In the genomic region with DNA sequence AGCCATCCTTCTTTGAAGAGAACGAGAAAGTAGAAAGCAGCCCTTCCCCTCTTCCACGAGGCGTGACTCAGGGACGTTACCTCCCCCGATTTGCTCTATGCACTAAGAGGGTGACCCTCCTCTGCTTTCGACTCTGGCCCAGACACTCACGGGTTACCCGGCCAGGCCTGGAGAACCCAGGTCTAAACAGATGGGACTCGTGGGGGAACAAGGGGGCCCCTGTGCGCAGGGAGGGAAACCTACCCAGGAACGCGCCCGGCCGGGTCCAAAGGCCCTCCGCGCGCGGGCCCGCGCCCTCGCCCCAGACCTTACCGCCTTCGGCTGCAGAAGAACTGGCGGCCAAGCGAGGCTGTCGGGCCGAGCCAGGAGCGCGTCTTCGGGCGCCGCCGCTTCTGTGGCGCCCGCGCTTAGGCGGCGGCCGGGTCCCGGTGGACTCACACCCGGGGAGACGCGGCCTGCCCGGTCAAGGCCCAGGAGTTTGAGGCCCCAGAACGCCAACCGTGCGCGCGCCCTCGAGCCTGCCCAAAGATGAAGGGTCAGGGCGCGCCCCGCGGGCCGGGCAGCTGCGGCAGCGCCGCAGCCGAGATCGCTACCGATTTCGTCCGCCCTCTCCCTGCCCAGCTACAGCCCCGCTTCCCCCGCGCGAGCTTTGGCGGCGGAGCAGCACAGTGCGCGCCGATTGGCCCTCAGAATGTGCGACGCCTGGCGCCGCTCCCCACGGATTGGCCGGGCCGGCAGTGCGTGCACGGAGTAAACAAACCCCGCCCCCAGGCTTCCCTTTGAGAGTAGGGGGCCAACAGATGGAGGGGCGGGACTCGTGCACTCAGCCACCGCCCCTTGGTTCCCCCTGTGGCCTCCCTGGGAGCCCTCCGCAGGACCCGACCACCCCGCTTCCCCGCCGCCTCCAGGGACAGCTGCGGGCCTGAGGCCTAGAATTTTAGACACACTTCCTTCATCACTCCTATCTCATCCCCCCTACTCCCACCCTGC, we compare ENCODE assay signal across 1 cellular context.
TF ChIP-seq lines count a peak whose summit lies in the region.

A gene with protein sequence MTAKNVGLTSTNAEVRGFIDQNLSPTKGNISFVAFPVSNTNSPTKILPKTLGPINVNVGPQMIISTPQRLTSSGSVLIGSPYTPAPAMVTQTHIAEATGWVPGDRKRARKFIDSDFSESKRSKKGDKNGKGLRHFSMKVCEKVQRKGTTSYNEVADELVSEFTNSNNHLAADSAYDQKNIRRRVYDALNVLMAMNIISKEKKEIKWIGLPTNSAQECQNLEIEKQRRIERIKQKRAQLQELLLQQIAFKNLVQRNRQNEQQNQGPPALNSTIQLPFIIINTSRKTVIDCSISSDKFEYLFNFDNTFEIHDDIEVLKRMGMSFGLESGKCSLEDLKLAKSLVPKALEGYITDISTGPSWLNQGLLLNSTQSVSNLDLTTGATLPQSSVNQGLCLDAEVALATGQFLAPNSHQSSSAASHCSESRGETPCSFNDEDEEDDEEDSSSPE (minus strand): TSS at position 674 of the 990 bp plus-strand sequence. CDS start 47,795 bp downstream, outside the sequence.

TF ChIP-seq in HCT116, 20 proteins besides CTCF, POLR2A, EP300 and RAD21 (continued from another document):
- TF ChIP-seq, protein P1, sequence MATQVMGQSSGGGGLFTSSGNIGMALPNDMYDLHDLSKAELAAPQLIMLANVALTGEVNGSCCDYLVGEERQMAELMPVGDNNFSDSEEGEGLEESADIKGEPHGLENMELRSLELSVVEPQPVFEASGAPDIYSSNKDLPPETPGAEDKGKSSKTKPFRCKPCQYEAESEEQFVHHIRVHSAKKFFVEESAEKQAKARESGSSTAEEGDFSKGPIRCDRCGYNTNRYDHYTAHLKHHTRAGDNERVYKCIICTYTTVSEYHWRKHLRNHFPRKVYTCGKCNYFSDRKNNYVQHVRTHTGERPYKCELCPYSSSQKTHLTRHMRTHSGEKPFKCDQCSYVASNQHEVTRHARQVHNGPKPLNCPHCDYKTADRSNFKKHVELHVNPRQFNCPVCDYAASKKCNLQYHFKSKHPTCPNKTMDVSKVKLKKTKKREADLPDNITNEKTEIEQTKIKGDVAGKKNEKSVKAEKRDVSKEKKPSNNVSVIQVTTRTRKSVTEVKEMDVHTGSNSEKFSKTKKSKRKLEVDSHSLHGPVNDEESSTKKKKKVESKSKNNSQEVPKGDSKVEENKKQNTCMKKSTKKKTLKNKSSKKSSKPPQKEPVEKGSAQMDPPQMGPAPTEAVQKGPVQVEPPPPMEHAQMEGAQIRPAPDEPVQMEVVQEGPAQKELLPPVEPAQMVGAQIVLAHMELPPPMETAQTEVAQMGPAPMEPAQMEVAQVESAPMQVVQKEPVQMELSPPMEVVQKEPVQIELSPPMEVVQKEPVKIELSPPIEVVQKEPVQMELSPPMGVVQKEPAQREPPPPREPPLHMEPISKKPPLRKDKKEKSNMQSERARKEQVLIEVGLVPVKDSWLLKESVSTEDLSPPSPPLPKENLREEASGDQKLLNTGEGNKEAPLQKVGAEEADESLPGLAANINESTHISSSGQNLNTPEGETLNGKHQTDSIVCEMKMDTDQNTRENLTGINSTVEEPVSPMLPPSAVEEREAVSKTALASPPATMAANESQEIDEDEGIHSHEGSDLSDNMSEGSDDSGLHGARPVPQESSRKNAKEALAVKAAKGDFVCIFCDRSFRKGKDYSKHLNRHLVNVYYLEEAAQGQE (IDR thresholded peaks at IDR 0.05; ENCODE audit: low read depth), result no peak
- TF ChIP-seq FOSL1 (IDR thresholded peaks at IDR 0.05; ENCODE audit: low read depth) (no peak), POLR2AphosphoS5 (IDR thresholded peaks at IDR 0.05; ENCODE audit: low read depth, low read length) (peak; percentile 76), SIN3A (IDR thresholded peaks at IDR 0.05; ENCODE audit: low read depth) (peak; percentile 65; the same call in 1 of the 2 replicates), EGR1 (IDR thresholded peaks at IDR 0.05; ENCODE audit: low read depth) (no peak), TCF7L2 (IDR thresholded peaks at IDR 0.05; ENCODE audit: borderline replicate concordance, extremely low read depth, insufficient read depth, insufficient read length) (peak; percentile 34)
- TF ChIP-seq, protein P2, sequence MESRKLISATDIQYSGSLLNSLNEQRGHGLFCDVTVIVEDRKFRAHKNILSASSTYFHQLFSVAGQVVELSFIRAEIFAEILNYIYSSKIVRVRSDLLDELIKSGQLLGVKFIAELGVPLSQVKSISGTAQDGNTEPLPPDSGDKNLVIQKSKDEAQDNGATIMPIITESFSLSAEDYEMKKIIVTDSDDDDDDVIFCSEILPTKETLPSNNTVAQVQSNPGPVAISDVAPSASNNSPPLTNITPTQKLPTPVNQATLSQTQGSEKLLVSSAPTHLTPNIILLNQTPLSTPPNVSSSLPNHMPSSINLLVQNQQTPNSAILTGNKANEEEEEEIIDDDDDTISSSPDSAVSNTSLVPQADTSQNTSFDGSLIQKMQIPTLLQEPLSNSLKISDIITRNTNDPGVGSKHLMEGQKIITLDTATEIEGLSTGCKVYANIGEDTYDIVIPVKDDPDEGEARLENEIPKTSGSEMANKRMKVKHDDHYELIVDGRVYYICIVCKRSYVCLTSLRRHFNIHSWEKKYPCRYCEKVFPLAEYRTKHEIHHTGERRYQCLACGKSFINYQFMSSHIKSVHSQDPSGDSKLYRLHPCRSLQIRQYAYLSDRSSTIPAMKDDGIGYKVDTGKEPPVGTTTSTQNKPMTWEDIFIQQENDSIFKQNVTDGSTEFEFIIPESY (IDR thresholded peaks at IDR 0.05; ENCODE audit: extremely low read depth, insufficient replicate concordance, low read length), result no peak
